ENCODE assay signal across 1 cellular context in genomic region chr1:31181515-31182343, GRCh38.
TF ChIP-seq lines count a peak whose summit lies in the region.

No MANE protein-coding gene starts in this region.

TF ChIP-seq in liver, 16 proteins besides CTCF, POLR2A, EP300 and RAD21 (continued from another document):
- TF ChIP-seq, protein P1, sequence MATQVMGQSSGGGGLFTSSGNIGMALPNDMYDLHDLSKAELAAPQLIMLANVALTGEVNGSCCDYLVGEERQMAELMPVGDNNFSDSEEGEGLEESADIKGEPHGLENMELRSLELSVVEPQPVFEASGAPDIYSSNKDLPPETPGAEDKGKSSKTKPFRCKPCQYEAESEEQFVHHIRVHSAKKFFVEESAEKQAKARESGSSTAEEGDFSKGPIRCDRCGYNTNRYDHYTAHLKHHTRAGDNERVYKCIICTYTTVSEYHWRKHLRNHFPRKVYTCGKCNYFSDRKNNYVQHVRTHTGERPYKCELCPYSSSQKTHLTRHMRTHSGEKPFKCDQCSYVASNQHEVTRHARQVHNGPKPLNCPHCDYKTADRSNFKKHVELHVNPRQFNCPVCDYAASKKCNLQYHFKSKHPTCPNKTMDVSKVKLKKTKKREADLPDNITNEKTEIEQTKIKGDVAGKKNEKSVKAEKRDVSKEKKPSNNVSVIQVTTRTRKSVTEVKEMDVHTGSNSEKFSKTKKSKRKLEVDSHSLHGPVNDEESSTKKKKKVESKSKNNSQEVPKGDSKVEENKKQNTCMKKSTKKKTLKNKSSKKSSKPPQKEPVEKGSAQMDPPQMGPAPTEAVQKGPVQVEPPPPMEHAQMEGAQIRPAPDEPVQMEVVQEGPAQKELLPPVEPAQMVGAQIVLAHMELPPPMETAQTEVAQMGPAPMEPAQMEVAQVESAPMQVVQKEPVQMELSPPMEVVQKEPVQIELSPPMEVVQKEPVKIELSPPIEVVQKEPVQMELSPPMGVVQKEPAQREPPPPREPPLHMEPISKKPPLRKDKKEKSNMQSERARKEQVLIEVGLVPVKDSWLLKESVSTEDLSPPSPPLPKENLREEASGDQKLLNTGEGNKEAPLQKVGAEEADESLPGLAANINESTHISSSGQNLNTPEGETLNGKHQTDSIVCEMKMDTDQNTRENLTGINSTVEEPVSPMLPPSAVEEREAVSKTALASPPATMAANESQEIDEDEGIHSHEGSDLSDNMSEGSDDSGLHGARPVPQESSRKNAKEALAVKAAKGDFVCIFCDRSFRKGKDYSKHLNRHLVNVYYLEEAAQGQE (IDR thresholded peaks at IDR 0.05) = no peak
- TF ChIP-seq SP1 (IDR thresholded peaks at IDR 0.05) (no peak), JUND (IDR thresholded peaks at IDR 0.05) (no peak)
